ENCODE assay signal across 28 cellular contexts in the genomic region with DNA sequence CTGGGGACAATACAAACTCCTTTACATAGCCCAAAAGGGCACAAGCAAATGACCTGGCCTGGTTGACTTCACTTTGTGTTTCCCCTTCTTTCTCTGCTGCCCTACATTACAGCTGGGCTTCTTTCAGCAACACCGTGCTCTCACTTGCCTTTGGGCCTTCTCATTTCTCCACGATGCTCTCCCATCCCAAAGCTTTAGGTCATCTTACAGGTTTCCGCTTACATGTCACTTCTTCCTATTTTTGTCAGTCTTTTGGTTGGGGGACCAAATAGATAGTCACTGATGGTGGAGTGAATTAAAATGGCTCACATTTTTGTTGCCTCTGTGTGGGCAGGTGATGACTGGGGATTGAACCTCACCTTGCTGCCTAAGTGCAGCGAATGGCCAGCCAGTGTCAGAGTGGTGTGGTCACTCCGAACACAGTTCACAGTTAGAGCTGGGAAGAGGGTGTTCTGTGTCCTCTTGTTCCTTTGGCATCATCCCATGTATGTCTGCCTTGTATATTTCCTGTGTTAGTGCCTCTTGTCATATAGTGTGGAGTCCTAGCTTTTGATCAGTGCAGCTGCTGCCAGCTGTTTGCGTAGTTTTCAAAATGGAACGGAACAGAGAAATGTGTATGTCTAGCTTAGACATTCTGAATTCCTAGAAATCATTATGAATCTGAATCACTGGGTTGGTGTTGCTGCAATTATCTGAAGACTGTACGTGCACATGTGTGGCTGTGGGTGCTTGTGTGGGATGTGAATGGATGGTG.
"Had no signal": no experiment of that assay in that cellular context is flagged by ENCODE, and none has a peak within 500 bp of the region (broad histone marks: within the 10 kb centered on the region; RNA-seq: fewer than 3 reads in every experiment).

No MANE protein-coding gene starts in this region.

- H3K4me3 ChIP-seq: Peyer's patch, SJCRH30 had no signal

- H3K27me3 ChIP-seq: Peyer's patch, SJCRH30 had no signal

- H3K4me1 Mint-ChIP-seq: activated CD4-positive, alpha-beta T cell treated with anti-CD3 and anti-CD28 coated beads for 36 hours; activated naive CD4-positive, alpha-beta T cell treated with anti-CD3 and anti-CD28 coated beads, Interleukin-2, amount 10 ng/mL, durations not matched to agents 7 days and 5 days; activated naive CD8-positive, alpha-beta T cell treated with anti-CD3 and anti-CD28 coated beads for 36 hours had no signal

- H3K9me3 Mint-ChIP-seq: activated CD8-positive, alpha-beta T cell treated with anti-CD3 and anti-CD28 coated beads for 36 hours; activated naive CD4-positive, alpha-beta T cell treated with anti-CD3 and anti-CD28 coated beads, Interleukin-2, amount 10 ng/mL, durations not matched to agents 7 days and 5 days; activated naive CD8-positive, alpha-beta T cell treated with anti-CD3 and anti-CD28 coated beads for 36 hours; activated T-cell treated with anti-CD3 and anti-CD28 coated beads, Interleukin-2, amount 50 U/mL, for 72 hours; activated T-helper 2 cell treated with anti-CD3 and anti-CD28 coated beads, Interferon-gamma antibody, Interleukin-2, Interleukin-4, amounts not matched to agents 10 μg/mL and 5 μg/mL and 100 μg/mL, durations not matched to agents 14 hours and 24 hours and 36 hours had no signal

- H3K4me3 Mint-ChIP-seq: activated CD4-positive, alpha-beta T cell treated with anti-CD3 and anti-CD28 coated beads for 36 hours; activated CD8-positive, alpha-beta T cell treated with anti-CD3 and anti-CD28 coated beads for 36 hours; activated naive CD4-positive, alpha-beta T cell treated with anti-CD3 and anti-CD28 coated beads, Interleukin-2, amount 10 ng/mL, durations not matched to agents 7 days and 5 days; activated naive CD8-positive, alpha-beta T cell treated with anti-CD3 and anti-CD28 coated beads for 36 hours; activated T-cell treated with anti-CD3 and anti-CD28 coated beads, Interleukin-2, amount 50 U/mL, for 72 hours had no signal

- DNase-seq: activated CD4-positive, alpha-beta T cell treated with anti-CD3 and anti-CD28 coated beads for 36 hours; activated CD4-positive, alpha-beta T cell treated with anti-CD3 and anti-CD28 coated beads, Interleukin-2, amount 50 U/mL, for 1 hour; activated CD8-positive, alpha-beta memory T cell treated with anti-CD3 and anti-CD28 coated beads, Interleukin-2, amount 50 U/mL, for 4 hours; activated CD8-positive, alpha-beta T cell treated with anti-CD3 and anti-CD28 coated beads for 36 hours; activated gamma-delta T cell treated with Interleukin-2 at 50 U/mL for 16 hours; activated naive CD4-positive, alpha-beta T cell treated with anti-CD3 and anti-CD28 coated beads, Interleukin-2, amount 10 ng/mL, durations not matched to agents 7 days and 5 days; activated naive CD8-positive, alpha-beta T cell treated with anti-CD3 and anti-CD28 coated beads for 36 hours; activated T-cell treated with anti-CD3 and anti-CD28 coated beads, Interleukin-2, amount 50 U/mL, for 72 hours; cerebellar nuclear complex; Karpas-422; MM.1S; NCI-H1105; NCI-H1436; NCI-H187; NCI-H2081 treated with DMSO at 0.1 percent for 48 hours; NCI-H446; NCI-H524; NCI-H774; NK-92 treated with Interleukin-12 subunit alpha and Interleukin-12 subunit beta, amount 100 ng/mL, for 24 hours; OCI-M1; Peyer's patch; Right ventricle myocardium superior; SJCRH30; SK-N-SH; T-helper 1 cell; WERI-Rb-1 had no signal

- ATAC-seq: activated CD4-positive, alpha-beta T cell treated with anti-CD3 and anti-CD28 coated beads for 36 hours; activated CD8-positive, alpha-beta T cell treated with anti-CD3 and anti-CD28 coated beads for 36 hours; activated T-cell treated with anti-CD3 and anti-CD28 coated beads, Interleukin-2, amount 50 U/mL, for 72 hours had no signal

- H3K36me3 ChIP-seq: Peyer's patch, SJCRH30, WERI-Rb-1 had no signal

- H3K36me3 Mint-ChIP-seq: activated naive CD4-positive, alpha-beta T cell treated with anti-CD3 and anti-CD28 coated beads, Interleukin-2, amount 10 ng/mL, durations not matched to agents 7 days and 5 days; activated naive CD8-positive, alpha-beta T cell treated with anti-CD3 and anti-CD28 coated beads for 36 hours had no signal

- H3K27ac Mint-ChIP-seq: activated CD4-positive, alpha-beta T cell treated with anti-CD3 and anti-CD28 coated beads for 36 hours; activated CD8-positive, alpha-beta T cell treated with anti-CD3 and anti-CD28 coated beads for 36 hours; activated naive CD4-positive, alpha-beta T cell treated with anti-CD3 and anti-CD28 coated beads, Interleukin-2, amount 10 ng/mL, durations not matched to agents 7 days and 5 days; activated naive CD8-positive, alpha-beta T cell treated with anti-CD3 and anti-CD28 coated beads for 36 hours; activated T-cell treated with anti-CD3 and anti-CD28 coated beads, Interleukin-2, amount 50 U/mL, for 72 hours; activated T-helper 2 cell treated with anti-CD3 and anti-CD28 coated beads, Interferon-gamma antibody, Interleukin-2, Interleukin-4, amounts not matched to agents 10 μg/mL and 5 μg/mL and 100 μg/mL, durations not matched to agents 14 hours and 24 hours and 36 hours had no signal

- H3K9me3 ChIP-seq: Peyer's patch, SJCRH30, SK-N-SH had no signal

- H3K27ac ChIP-seq: Peyer's patch, RWPE1, SJCRH30, WERI-Rb-1 had no signal
